In the genomic region with DNA sequence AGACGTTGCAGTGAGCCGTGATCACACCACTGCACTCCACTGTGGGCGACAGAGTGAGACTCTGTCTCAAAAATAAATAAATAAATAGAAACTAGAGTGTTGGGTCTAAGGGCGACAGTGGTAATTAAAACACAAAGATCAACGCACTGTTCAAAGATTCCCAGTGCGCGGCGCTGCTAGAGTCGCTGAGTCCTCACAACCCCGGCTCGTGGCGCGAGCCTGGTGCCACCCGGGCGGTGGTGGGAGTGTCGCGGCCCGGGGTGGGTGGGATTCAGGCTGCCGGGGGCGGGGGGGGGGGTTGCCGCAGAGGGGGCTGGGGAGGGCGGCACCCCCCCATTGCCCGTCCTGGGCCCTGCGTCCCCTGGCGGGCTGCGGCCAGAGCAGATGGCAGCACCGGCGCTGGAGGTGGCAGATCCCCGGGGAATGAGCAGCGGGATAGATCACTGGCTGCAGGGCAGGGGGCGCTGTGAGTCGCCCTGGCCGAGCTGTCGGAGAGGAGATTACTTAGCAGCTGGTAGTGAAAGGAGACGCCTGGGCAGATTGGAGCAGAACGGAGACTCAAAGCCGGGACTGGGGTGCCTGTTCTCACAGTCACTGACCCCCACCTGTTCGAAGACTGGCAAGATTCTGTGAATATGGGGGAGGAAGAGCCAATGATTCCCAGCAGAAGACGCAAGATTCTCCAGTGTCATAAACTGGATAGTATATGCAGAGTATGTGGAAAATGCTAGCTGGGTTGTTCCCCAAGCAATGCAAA, we compare ENCODE assay signal across 1 cellular context.
TF ChIP-seq lines count a peak whose summit lies in the region.

No MANE protein-coding gene starts in this region.

TF ChIP-seq in HCT116, 20 proteins besides CTCF, POLR2A, EP300 and RAD21 (continued from another document):
- no peak for TF ChIP-seq EZH2phosphoT487 (IDR thresholded peaks at IDR 0.05; ENCODE audit: borderline replicate concordance)
- TF ChIP-seq, protein P1, sequence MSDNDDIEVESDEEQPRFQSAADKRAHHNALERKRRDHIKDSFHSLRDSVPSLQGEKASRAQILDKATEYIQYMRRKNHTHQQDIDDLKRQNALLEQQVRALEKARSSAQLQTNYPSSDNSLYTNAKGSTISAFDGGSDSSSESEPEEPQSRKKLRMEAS (IDR thresholded peaks at IDR 0.05), result peak; percentile 56; the same call in 1 of the 2 replicates
